In the genomic region with DNA sequence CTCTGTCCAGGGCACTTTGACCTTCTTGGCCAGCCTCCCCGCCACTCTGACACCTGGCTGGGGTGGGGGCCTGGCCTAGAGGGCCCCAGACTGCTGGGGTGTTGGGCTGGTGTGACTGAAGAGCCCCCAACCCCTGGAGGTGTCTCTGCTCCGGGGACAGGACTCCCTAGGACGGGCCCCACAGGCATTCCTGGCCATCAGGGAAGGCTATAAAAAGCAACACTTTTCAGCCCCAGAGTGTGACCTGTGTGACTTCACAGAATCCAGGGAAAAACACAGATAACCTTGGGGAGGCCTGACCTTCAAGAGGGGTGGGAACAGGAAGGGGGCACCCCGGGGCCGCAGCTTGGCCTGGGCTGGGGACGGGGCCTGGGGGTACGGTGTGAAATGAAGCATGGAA, we compare ENCODE assay signal across 21 cellular contexts.
"Had no signal": no experiment of that assay in that cellular context is flagged by ENCODE, and none has a peak within 500 bp of the region (broad histone marks: within the 10 kb centered on the region; RNA-seq: fewer than 3 reads in every experiment).

No MANE protein-coding gene starts in this region.

- H3K9me3 ChIP-seq: SJSA1 had no signal

- FAIRE-seq: RCC 7860 had no signal

- H3K36me3 ChIP-seq: SJSA1 had no signal

- H3K4me3 ChIP-seq: SJSA1, SK-N-MC had no signal

- DNase-seq: KBM-7, MV-4-11, NCI-H1048, NCI-H1105 treated with DMSO at 0.1 percent for 48 hours, NCI-H1417 treated with DMSO at 0.1 percent for 48 hours, NCI-H187, NCI-H2029, NCI-H2081 treated with DMSO at 0.1 percent for 48 hours, NCI-H2171, NCI-H226, NCI-H446, NCI-H510A, NCI-H524 treated with DMSO at 0.1 percent for 48 hours, NCI-H69, NCI-H774, RPMI8226, SIG-M5 had no signal

- H3K4me1 ChIP-seq: SJSA1 had no signal

- H3K27ac ChIP-seq: HL-60, SJSA1, SK-N-MC had no signal
